Comparison of ENCODE assay signal across 8 cellular contexts in genomic region chrX:69222103-69223090, GRCh38. TPM values are rescaled to one million over a fixed set of nuclear protein-coding genes. Genes with fewer than 3 reads are reported as not detected.
DNase-seq lines count a peak whose midpoint lies in the region; ATAC-seq, FAIRE-seq and TF ChIP-seq lines count a peak whose summit lies in the region.

No MANE protein-coding gene starts in this region.

- CTCF ChIA-PET in K562 (lab: Yijun Ruan, JAX; ENCODE audit: low intra/inter-chr PET ratio) = interaction anchor here (0.5 to 1.8 kb wide), 4 partner anchors 12 to 135 kb away, joined by 3 to 9 read pairs (median 4); no protein-coding TSS in a partner anchor

- in situ Hi-C loops in K562 (cut with MboI) = no loop called here

- H3F3A ChIP-seq in smooth muscle cell (ENCODE audit: low read depth) = no peaks in the 10 kb centered on the region

- no peak for FAIRE-seq in K562 (lab: Jason Lieb, UNC)

- peak; percentile 68 to 74 for TF ChIP-seq RAD21 in K562 (CRISPR knock-in tag; conservative IDR thresholded peaks at IDR 0.05 in 1 of 2, IDR thresholded peaks at IDR 0.05 in 1 of 2)

- no peak overlapping the region for H2AFZ ChIP-seq in K562 (ENCODE audit: low read depth, low read length)
- no peak overlapping the region for H2AFZ ChIP-seq in smooth muscle cell (ENCODE audit: low read depth)

- H3K9me3 ChIP-seq in BLaER1 = no peaks in the 10 kb centered on the region
- no peaks in the 10 kb centered on the region for H3K9me3 ChIP-seq in K562 (replicated peaks; ENCODE audit: control insufficient read depth, insufficient read depth, low read depth, low read length)
- no peaks in the 10 kb centered on the region for H3K9me3 ChIP-seq in smooth muscle cell (replicated peaks; ENCODE audit: low read depth)

- ATAC-seq in GM19372 (IDR thresholded peaks at IDR 0.05; ENCODE audit: low read depth, unreplicated experiment) (peak; percentile 79), K562 (peak; percentile 88), GM18517 (IDR thresholded peaks at IDR 0.05; ENCODE audit: unreplicated experiment) (no peak)

- H3K4me1 ChIP-seq in BLaER1 (peaks cover 14% of the 10 kb centered on the region), K562 (replicated peaks in 1 of 2; ENCODE audit: control insufficient read depth in 2 of 2, insufficient read depth in 2 of 2, low read length in 2 of 2) (no peaks in the 10 kb centered on the region), smooth muscle cell (ENCODE audit: low read depth) (peaks cover 6% of the 10 kb centered on the region)

- H3K9ac ChIP-seq in BLaER1 (no peak overlapping the region), K562 (ENCODE audit: insufficient read depth in 1 of 2, low read depth in 2 of 2, low read length in 2 of 2) (no peak overlapping the region), smooth muscle cell (ENCODE audit: low read depth) (no peak overlapping the region)

- peak; percentile 25 for DNase-seq in NCI-H1105 (lab: John Stamatoyannopoulos, UW)
- DNase-seq in T-helper 9 cell = peak; percentile 69
- DNase-seq in K562 (ENCODE audit: extremely low read depth in 1 of 4, low spot score in 3 of 4) = peak; percentile 61 to 71 (median 68)
- DNase-seq in iPS DF 4.7 (ENCODE audit: extremely low read depth, low spot score) = peak; percentile 41
- DNase-seq in smooth muscle cell (lab: John Stamatoyannopoulos, UW; ENCODE audit: unreplicated experiment) = peak; percentile 21

- POLR2A ChIA-PET in K562 (lab: Yijun Ruan, JAX) = interaction anchor here (0.9 kb wide), 1 partner anchor 287 kb away, joined by 4 read pairs; no protein-coding TSS in a partner anchor

- no peak for TF ChIP-seq POLR2A in K562 (conservative IDR thresholded peaks at IDR 0.05)

- BruUV-seq in K562 (replicated peaks; lab: Mats Ljungman, UMichigan) = no TSS peak

- peak overlapping the region; percentile 30; the same call in 1 of the 2 replicates for H3K27ac ChIP-seq in BLaER1
- no peak overlapping the region for H3K27ac ChIP-seq in K562 (ENCODE audit: extremely low read depth, low read depth, low read length)
- H3K27ac ChIP-seq in smooth muscle cell (ENCODE audit: low read depth) = no peak overlapping the region

- peak; percentile 65 to 79 (median 73) for TF ChIP-seq CTCF in K562 (IDR thresholded peaks at IDR 0.05 in 2 of 3, conservative IDR thresholded peaks at IDR 0.05 in 1 of 3; ENCODE audit: insufficient read depth in 2 of 3, low read depth in 1 of 3, low read length in 3 of 3)
- TF ChIP-seq CTCF in smooth muscle cell (IDR thresholded peaks at IDR 0.05; ENCODE audit: borderline replicate concordance, insufficient read depth, poor library complexity, severe bottlenecking) = peak; percentile 68

- H3K79me2 ChIP-seq in K562 (ENCODE audit: control insufficient read depth, insufficient read depth, low read length) (no peaks in the 10 kb centered on the region), smooth muscle cell (ENCODE audit: low read depth) (no peaks in the 10 kb centered on the region)

- intact Hi-C loops in K562 (cut with micrococcal nuclease) = loop anchor here (1.0 to 5.0 kb wide), 3 partner anchors 65 to 394 kb away; no protein-coding TSS in a partner anchor

- H3K36me3 ChIP-seq in BLaER1 = no peaks in the 10 kb centered on the region
- H3K36me3 ChIP-seq in K562 (ENCODE audit: control insufficient read depth, insufficient read depth, low read length) = no peaks in the 10 kb centered on the region
- no peaks in the 10 kb centered on the region for H3K36me3 ChIP-seq in smooth muscle cell (ENCODE audit: low read depth)

- H3K4me3 ChIP-seq in BLaER1 = no peak overlapping the region
- H3K4me3 ChIP-seq in K562 = no peak overlapping the region
- H3K4me3 ChIP-seq in smooth muscle cell = no peak overlapping the region

- H3K27me3 ChIP-seq in BLaER1 (peaks cover 59% of the 10 kb centered on the region), K562 (ENCODE audit: control insufficient read depth in 2 of 2, insufficient read depth in 2 of 2, low read length in 2 of 2) (no peaks in the 10 kb centered on the region), smooth muscle cell (ENCODE audit: low read depth) (no peaks in the 10 kb centered on the region)

- H3K9me1 ChIP-seq in K562 (ENCODE audit: control insufficient read depth, insufficient read depth, low read length) = no peaks in the 10 kb centered on the region

- H3K4me2 ChIP-seq in BLaER1 (peak overlapping the region; percentile 44), K562 (ENCODE audit: insufficient read depth, low read length) (no peak overlapping the region), smooth muscle cell (peak overlapping the region; percentile 71)

- no peak for TF ChIP-seq EP300 in K562 (IDR thresholded peaks at IDR 0.05; ENCODE audit: low read length)

- 1% methylated on average over 8 of the region's 12 CpGs for WGBS in K562 (ENCODE audit: insufficient coverage, low coverage, missing lambda C conversion rate)
- WGBS in smooth muscle cell (ENCODE audit: low lambda C conversion rate) = 37% methylated on average over 12 of the region's 12 CpGs

- H4K20me1 ChIP-seq in BLaER1 = peaks cover 3% of the 10 kb centered on the region; the same call in 1 of the 2 replicates
- H4K20me1 ChIP-seq in K562 (replicated peaks; ENCODE audit: control insufficient read depth, insufficient read depth, low read length) = no peaks in the 10 kb centered on the region
- no peaks in the 10 kb centered on the region for H4K20me1 ChIP-seq in smooth muscle cell (ENCODE audit: low read depth)

TF ChIP-seq in K562, 482 proteins besides CTCF, POLR2A, EP300 and RAD21:
- TF ChIP-seq ZFP91 (CRISPR knock-in tag; IDR thresholded peaks at IDR 0.05) (no peak), IRF9 (tag; IDR thresholded peaks at IDR 0.05) (no peak), ARID2 (IDR thresholded peaks at IDR 0.05) (0 out of 2 replicates have a peak, but pooled peaks have one; percentile 50), STAG1 (CRISPR knock-in tag; IDR thresholded peaks at IDR 0.05; ENCODE audit: borderline replicate concordance) (peak; percentile 65; the same call in 1 of the 2 replicates), DEAF1 (CRISPR knock-in tag; IDR thresholded peaks at IDR 0.05) (0 out of 2 replicates have a peak, but pooled peaks have one; percentile 25), SMC3 (conservative IDR thresholded peaks at IDR 0.05; ENCODE audit: insufficient read depth, low read depth, low read length) (peak; percentile 68)

RNA-seq across cellular contexts. Expression of gene PJA1, which starts 57.1 kb away (rescaled TPM):
- 1.6 and 4.7 TPM in 2 replicates for total RNA-seq in K562 (2011; cell fraction: chromatin; rRNA removed; ENCODE audit: low replicate concordance)
- total RNA-seq in K562 (2011; cell fraction: nucleolus; rRNA removed) = 0.92 and 1.3 TPM in 2 replicates
- 2.5 and 2.9 TPM in 2 replicates for total RNA-seq in K562 (2011; cell fraction: nucleoplasm; rRNA removed)
- 3.9 and 4.3 TPM in 2 replicates for total RNA-seq in K562 (2014; rRNA removed)
- 5.7 and 6.0 TPM in 2 replicates for total RNA-seq in K562 (2014; rRNA removed; fragmentation: Illumina TruSeq; extraction: Trizol)
- 4.0 TPM in 2 replicates for total RNA-seq in K562 (2015; rRNA removed; fragmentation: Illumina TruSeq; extraction: Trizol)
- total RNA-seq in K562 (2021) = 4.0 and 4.1 TPM in 2 replicates
- polyA plus RNA-seq in K562 (2011; rRNA removed) = 2.8 and 3.3 TPM in 2 replicates
- 2.9 and 4.0 TPM in 2 replicates for polyA plus RNA-seq in K562 (2011; cell fraction: cytosol; rRNA removed)
- 2.5 TPM in 2 replicates for polyA plus RNA-seq in K562 (2011; cell fraction: nucleus; rRNA removed)
- polyA plus RNA-seq in K562 (2012) = 5.0 and 6.4 TPM in 2 replicates
- polyA plus RNA-seq in K562 (2014; fragmentation: Illumina TruSeq; extraction: Trizol) = 4.7 and 6.0 TPM in 2 replicates
- polyA plus RNA-seq in K562 (2014; fragmentation: Nextera tagmentation; extraction: Ambion mirVana) = 1 to 10 TPM; 1.6 to 1.8 TPM
- polyA plus RNA-seq in K562 (2014; rRNA removed) = 3.2 and 3.6 TPM in 2 replicates
- 5.7 and 6.4 TPM in 2 replicates for polyA minus RNA-seq in K562 (2011; rRNA and poly(A)+ RNA removed)
- polyA minus RNA-seq in K562 (2011; cell fraction: cytosol; rRNA and poly(A)+ RNA removed) = 1.8 and 2.1 TPM in 2 replicates
- 0.81 and 0.89 TPM in 2 replicates for polyA minus RNA-seq in K562 (2011; cell fraction: nucleus; rRNA and poly(A)+ RNA removed)
- total RNA-seq in smooth muscle cell = 30.6 and 59.1 TPM in 2 replicates
- polyA plus RNA-seq in smooth muscle cell = 47.5 and 53.4 TPM in 2 replicates
